In the genomic region with DNA sequence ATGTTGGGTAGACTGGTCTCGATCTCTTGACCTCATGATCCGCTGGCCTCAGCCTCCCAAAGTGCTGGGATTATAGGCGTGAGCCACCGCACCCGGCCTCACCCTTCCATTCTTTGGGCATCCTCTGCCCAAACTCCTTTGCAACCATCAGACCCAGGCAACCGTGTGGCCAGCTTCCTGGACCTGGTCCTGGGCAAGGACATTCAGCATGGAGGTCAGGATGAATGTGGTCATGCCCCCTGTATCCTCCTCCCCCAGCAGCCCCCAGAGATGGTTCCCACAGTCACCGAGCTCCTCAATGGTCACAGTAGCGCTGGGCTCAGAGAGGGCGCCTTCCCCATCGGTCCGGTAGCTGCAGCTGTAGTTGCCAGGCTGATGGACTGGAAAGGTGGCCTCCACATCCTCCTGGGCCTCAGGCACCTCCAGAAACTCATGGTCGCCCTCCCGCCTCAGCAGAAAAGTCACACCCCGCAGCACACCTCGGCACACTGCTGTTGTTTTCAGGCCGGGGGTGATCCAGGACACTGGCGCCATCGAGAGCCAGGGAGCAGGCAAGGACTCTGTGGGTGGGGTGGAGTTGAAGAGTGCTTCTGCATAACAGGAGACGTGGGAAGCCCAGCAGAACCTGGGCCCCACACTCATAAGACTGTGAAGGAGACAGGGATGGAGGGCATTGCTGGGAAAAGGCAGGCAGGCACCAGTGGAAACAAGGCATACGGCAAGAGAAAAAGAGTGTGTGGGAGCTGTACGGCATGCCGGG, we compare ENCODE assay signal across 2 cellular contexts.
TF ChIP-seq lines count a peak whose summit lies in the region.

No MANE protein-coding gene starts in this region.

TF ChIP-seq in WTC11, 78 proteins besides CTCF, POLR2A, EP300 and RAD21:
- TF ChIP-seq ZNF219 (CRISPR knock-in tag; IDR thresholded peaks at IDR 0.05; ENCODE audit: borderline replicate concordance) (no peak), ESRRA (CRISPR knock-in tag; IDR thresholded peaks at IDR 0.05; ENCODE audit: borderline replicate concordance) (no peak), TEAD4 (CRISPR knock-in tag; IDR thresholded peaks at IDR 0.05) (no peak), MYBL2 (CRISPR knock-in tag; IDR thresholded peaks at IDR 0.05) (no peak), USF2 (CRISPR knock-in tag; IDR thresholded peaks at IDR 0.05) (no peak)
- TF ChIP-seq, protein P1, sequence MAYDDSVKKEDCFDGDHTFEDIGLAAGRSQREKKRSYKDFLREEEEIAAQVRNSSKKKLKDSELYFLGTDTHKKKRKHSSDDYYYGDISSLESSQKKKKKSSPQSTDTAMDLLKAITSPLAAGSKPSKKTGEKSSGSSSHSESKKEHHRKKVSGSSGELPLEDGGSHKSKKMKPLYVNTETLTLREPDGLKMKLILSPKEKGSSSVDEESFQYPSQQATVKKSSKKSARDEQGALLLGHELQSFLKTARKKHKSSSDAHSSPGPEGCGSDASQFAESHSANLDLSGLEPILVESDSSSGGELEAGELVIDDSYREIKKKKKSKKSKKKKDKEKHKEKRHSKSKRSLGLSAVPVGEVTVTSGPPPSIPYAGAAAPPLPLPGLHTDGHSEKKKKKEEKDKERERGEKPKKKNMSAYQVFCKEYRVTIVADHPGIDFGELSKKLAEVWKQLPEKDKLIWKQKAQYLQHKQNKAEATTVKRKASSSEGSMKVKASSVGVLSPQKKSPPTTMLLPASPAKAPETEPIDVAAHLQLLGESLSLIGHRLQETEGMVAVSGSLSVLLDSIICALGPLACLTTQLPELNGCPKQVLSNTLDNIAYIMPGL (CRISPR knock-in tag; IDR thresholded peaks at IDR 0.05), result no peak
- TF ChIP-seq, protein P2, sequence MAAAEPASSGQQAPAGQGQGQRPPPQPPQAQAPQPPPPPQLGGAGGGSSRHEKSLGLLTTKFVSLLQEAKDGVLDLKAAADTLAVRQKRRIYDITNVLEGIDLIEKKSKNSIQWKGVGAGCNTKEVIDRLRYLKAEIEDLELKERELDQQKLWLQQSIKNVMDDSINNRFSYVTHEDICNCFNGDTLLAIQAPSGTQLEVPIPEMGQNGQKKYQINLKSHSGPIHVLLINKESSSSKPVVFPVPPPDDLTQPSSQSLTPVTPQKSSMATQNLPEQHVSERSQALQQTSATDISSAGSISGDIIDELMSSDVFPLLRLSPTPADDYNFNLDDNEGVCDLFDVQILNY (CRISPR knock-in tag; IDR thresholded peaks at IDR 0.05), result no peak

TF ChIP-seq in H1, 55 proteins besides CTCF, POLR2A, EP300 and RAD21:
- no peak for TF ChIP-seq TEAD4 (IDR thresholded peaks at IDR 0.05; ENCODE audit: low read depth, low read length)
- no peak for TF ChIP-seq HDAC6 (IDR thresholded peaks at IDR 0.05; ENCODE audit: low read depth, low read length)
- TF ChIP-seq POLR2AphosphoS5 (IDR thresholded peaks at IDR 0.05; ENCODE audit: low read depth, low read length), result no peak
- no peak for TF ChIP-seq BACH1 (IDR thresholded peaks at IDR 0.05; ENCODE audit: low read length)
